In the genomic region with DNA sequence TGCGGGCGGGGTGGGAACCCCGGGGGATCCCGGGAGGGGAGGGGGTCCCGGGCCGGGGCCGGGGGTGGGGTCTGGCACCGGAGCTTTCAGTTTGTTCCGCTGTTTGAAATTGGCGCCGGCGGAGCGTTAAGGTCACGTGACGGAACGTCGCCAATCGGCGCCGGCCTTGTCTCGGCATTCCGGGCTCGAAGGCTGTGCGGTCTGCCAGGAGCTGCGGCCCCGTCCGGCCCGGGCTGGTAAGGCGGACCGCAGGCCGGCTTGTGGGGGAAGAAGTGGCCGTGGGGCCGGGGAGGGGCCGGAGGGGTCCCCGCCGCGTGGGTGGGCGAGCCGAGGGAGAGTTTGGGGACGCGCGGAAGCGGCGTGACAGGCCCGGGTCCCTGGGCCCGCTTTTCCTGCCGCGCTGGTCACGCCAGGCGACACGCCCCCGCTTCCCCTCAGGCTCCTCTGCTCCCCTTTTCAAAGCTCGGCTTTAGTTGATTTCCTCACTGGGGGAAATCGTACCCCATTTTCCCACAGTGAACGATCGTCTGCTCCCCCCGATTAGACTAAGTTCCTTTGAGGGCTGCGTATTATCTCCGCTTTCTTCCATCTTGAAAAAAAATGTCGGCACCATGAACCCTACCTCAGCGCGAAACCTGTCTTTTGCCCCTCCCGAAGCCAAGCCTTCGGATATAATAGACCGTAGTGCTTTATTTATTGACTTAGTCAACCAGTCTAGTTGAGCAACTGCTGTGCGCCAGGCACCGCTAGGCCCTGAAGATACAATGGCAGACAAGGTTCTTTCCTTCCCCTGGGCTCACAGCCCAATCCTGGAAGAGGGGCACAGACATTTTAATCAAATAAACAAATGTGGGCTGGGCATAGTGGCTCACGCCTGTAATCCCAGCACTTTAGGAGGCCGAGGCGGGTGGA, we compare ENCODE assay signal across 8 cellular contexts. TPM values are rescaled to one million over a fixed set of nuclear protein-coding genes. Genes with fewer than 3 reads are reported as not detected.
DNase-seq lines count a peak whose midpoint lies in the region; ATAC-seq, FAIRE-seq and TF ChIP-seq lines count a peak whose summit lies in the region.

A gene with protein sequence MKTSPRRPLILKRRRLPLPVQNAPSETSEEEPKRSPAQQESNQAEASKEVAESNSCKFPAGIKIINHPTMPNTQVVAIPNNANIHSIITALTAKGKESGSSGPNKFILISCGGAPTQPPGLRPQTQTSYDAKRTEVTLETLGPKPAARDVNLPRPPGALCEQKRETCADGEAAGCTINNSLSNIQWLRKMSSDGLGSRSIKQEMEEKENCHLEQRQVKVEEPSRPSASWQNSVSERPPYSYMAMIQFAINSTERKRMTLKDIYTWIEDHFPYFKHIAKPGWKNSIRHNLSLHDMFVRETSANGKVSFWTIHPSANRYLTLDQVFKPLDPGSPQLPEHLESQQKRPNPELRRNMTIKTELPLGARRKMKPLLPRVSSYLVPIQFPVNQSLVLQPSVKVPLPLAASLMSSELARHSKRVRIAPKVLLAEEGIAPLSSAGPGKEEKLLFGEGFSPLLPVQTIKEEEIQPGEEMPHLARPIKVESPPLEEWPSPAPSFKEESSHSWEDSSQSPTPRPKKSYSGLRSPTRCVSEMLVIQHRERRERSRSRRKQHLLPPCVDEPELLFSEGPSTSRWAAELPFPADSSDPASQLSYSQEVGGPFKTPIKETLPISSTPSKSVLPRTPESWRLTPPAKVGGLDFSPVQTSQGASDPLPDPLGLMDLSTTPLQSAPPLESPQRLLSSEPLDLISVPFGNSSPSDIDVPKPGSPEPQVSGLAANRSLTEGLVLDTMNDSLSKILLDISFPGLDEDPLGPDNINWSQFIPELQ (minus strand): TSS at position 128 of the 912 bp plus-strand sequence. CDS start 2,696 bp downstream, outside the sequence.
A gene with protein sequence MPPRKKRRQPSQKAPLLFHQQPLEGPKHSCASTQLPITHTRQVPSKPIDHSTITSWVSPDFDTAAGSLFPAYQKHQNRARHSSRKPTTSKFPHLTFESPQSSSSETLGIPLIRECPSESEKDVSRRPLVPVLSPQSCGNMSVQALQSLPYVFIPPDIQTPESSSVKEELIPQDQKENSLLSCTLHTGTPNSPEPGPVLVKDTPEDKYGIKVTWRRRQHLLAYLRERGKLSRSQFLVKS (plus strand): TSS at position 177 of the 912 bp plus-strand sequence. CDS start 8,144 bp downstream, outside the sequence.

- H3K27me3 Mint-ChIP-seq in astrocyte (ENCODE audit: low read depth, unreplicated experiment) = no peaks in the 10 kb centered on the region

- ATAC-seq in GM18505 (IDR thresholded peaks at IDR 0.05; ENCODE audit: unreplicated experiment) (peak; percentile 70), HG02938 (IDR thresholded peaks at IDR 0.05; ENCODE audit: unreplicated experiment) (peak; percentile 66), HG03095 (IDR thresholded peaks at IDR 0.05; ENCODE audit: unreplicated experiment) (no peak)

- no peaks in the 10 kb centered on the region for H3K9me3 Mint-ChIP-seq in astrocyte (ENCODE audit: unreplicated experiment)

- H3K79me2 ChIP-seq in astrocyte (ENCODE audit: insufficient read depth, low read length) = peaks cover 86% of the 10 kb centered on the region

- DNase-seq in NCI-H187 treated with DMSO at 0.1 percent for 48 hours (lab: John Stamatoyannopoulos, UW) (peak; percentile 18), T-helper 9 cell (peak; percentile 83), astrocyte (ENCODE audit: low read depth) (peak; percentile 60), hepatic stellate cell (ENCODE audit: low spot score) (peak; percentile 96), retina (peak; percentile 91)

- H3K4me3 Mint-ChIP-seq in astrocyte (ENCODE audit: unreplicated experiment) = peak within 1 kb of the TSS; percentile 97

- no peaks in the 10 kb centered on the region for H3K9me3 ChIP-seq in astrocyte (ENCODE audit: insufficient read depth, low read depth, low read length)

- no peaks in the 10 kb centered on the region for H4K20me1 ChIP-seq in astrocyte (ENCODE audit: insufficient read depth, low read length)

- peaks cover 3% of the 10 kb centered on the region for H3K4me1 Mint-ChIP-seq in astrocyte (ENCODE audit: low read depth, unreplicated experiment)

- H3K9ac ChIP-seq in astrocyte (ENCODE audit: low read length) = peak within 1 kb of the TSS; percentile 99

- peak within 1 kb of the TSS; percentile 99 for H3K4me2 ChIP-seq in astrocyte (ENCODE audit: low read length)

- H3K27ac Mint-ChIP-seq in astrocyte (ENCODE audit: unreplicated experiment) = peak within 1 kb of the TSS; percentile 92

- H3K4me1 ChIP-seq in astrocyte (ENCODE audit: insufficient read depth, low read length) = peaks cover 6% of the 10 kb centered on the region

- peak; percentile 75 for TF ChIP-seq POLR2A in GM18505 (IDR thresholded peaks at IDR 0.05; ENCODE audit: borderline replicate concordance, extremely low read depth, insufficient read depth, insufficient read length)

- H3K36me3 Mint-ChIP-seq in astrocyte (ENCODE audit: low read depth, unreplicated experiment) = no peaks in the 10 kb centered on the region

- no peak for FAIRE-seq in astrocyte (lab: Jason Lieb, UNC)

- no peak for TF ChIP-seq CTCF in astrocyte (IDR thresholded peaks at IDR 0.05; ENCODE audit: insufficient read depth, low read depth, low read length)

- peak within 1 kb of the TSS; percentile 99 for H3K4me3 ChIP-seq in astrocyte (ENCODE audit: insufficient read depth, low read depth, low read length)

- H3K36me3 ChIP-seq in astrocyte (ENCODE audit: insufficient read depth, low read length) = peaks cover 15% of the 10 kb centered on the region

- H3K27me3 ChIP-seq in astrocyte (ENCODE audit: insufficient read depth, low read length) = no peaks in the 10 kb centered on the region

- H2AFZ ChIP-seq in astrocyte (ENCODE audit: low read depth, low read length) = peak within 1 kb of the TSS; percentile 99

- peak within 1 kb of the TSS; percentile 95 for H3K27ac ChIP-seq in astrocyte (ENCODE audit: low read depth, low read length)

RNA-seq across cellular contexts. Expression of the first gene that starts in this region (rescaled TPM):
- 3.9 and 7.1 TPM in 2 replicates for total RNA-seq in astrocyte

RNA-seq across cellular contexts. Expression of the second gene that starts in this region (rescaled TPM):
- 15.0 and 15.6 TPM in 2 replicates for total RNA-seq in astrocyte

Comparison
In these comparisons a context has a peak if more than half of its experiments do, and no peak if none do; other contexts are left out.
1. DNase-seq: peak in every context shown above with its lines; median percentile 96 in hepatic stellate cell; 91 in retina; 83 in T-helper 9 cell; 60 in astrocyte; 18 in NCI-H187 treated with DMSO at 0.1 percent for 48 hours.